ENCODE assay signal across 8 cellular contexts in genomic region chr7:73557108-73557396, GRCh38. TPM values are rescaled to one million over a fixed set of nuclear protein-coding genes. Genes with fewer than 3 reads are reported as not detected.
DNase-seq lines count a peak whose midpoint lies in the region; TF ChIP-seq lines count a peak whose summit lies in the region.

No MANE protein-coding gene starts in this region.

- peak overlapping the region; percentile 28 for H3K27ac ChIP-seq in H9 (ENCODE audit: insufficient read length, low read depth, low read length)
- peak overlapping the region; percentile 97 for H3K27ac ChIP-seq in RWPE1

- no peaks in the 10 kb centered on the region for H4K20me1 ChIP-seq in H9 (ENCODE audit: control insufficient read depth, insufficient read depth, insufficient read length)

- CTCF ChIA-PET in RWPE1 (lab: Yijun Ruan, JAX), result no interaction called here

- peak overlapping the region; percentile 81 for H3K4me3 ChIP-seq in fibroblast of villous mesenchyme (ENCODE audit: low read depth, low read length)

- H3K79me2 ChIP-seq in H9 (ENCODE audit: insufficient read depth, low read length), result peaks cover 5% of the 10 kb centered on the region; the same call in 1 of the 2 replicates

- H2BK12ac ChIP-seq in H9 (ENCODE audit: insufficient read length, low read depth, low read length), result no peak overlapping the region

- H3K36me3 Mint-ChIP-seq in H9 (ENCODE audit: insufficient read depth in 1 of 3, low read depth in 3 of 3), result peaks cover 2 to 17% (median 7%) of the 10 kb centered on the region in 3 experiments; a peak in 6 of 7 replicates
- H3K36me3 Mint-ChIP-seq in nephron progenitor cell (ENCODE audit: low read depth), result peaks cover 16% of the 10 kb centered on the region
- peaks cover 17% of the 10 kb centered on the region for H3K36me3 Mint-ChIP-seq in stimulated activated naive CD8-positive, alpha-beta T cell treated with anti-CD3 and anti-CD28 coated beads, Interleukin-15, Interleukin-2, amounts not matched to agents 100 ng/mL and 50 ng/mL, for 24 hours (ENCODE audit: low read depth)

- H3K23ac ChIP-seq in H9 (ENCODE audit: insufficient read length, low read depth, low read length), result no peak overlapping the region

- peaks cover 3 to 4% of the 10 kb centered on the region in 2 experiments; a peak in 3 of 5 replicates for H3K9me3 Mint-ChIP-seq in H9
- H3K9me3 Mint-ChIP-seq in nephron progenitor cell, result no peaks in the 10 kb centered on the region
- no peaks in the 10 kb centered on the region for H3K9me3 Mint-ChIP-seq in stimulated activated naive CD8-positive, alpha-beta T cell treated with anti-CD3 and anti-CD28 coated beads, Interleukin-15, Interleukin-2, amounts not matched to agents 100 ng/mL and 50 ng/mL, for 24 hours

- peak overlapping the region; percentile 78 for H2BK120ac ChIP-seq in H9 (ENCODE audit: low read depth, low read length, poor library complexity, severe bottlenecking)

- no peak overlapping the region for H2AK5ac ChIP-seq in H9 (ENCODE audit: insufficient read length, low read length)

- no peak overlapping the region; the same call in 1 of the 2 replicates for H3K4ac ChIP-seq in H9 (ENCODE audit: low read depth, low read length)

- H3K79me1 ChIP-seq in H9 (ENCODE audit: insufficient read depth, low read depth, low read length, poor library complexity, severe bottlenecking), result no peaks in the 10 kb centered on the region

- no CpG with 5 or more reads among the region's 36 CpGs for WGBS in H9 (ENCODE audit: extremely low coverage, insufficient read length, low lambda C conversion rate)

- H3K4me2 ChIP-seq in H9 (ENCODE audit: insufficient read depth, insufficient read length, low read length), result peak overlapping the region; percentile 78

- H3K4me3 Mint-ChIP-seq in H9, result peak overlapping the region; percentile 83 to 87
- H3K4me3 Mint-ChIP-seq in nephron progenitor cell, result peak overlapping the region; percentile 89
- H3K4me3 Mint-ChIP-seq in stimulated activated naive CD8-positive, alpha-beta T cell treated with anti-CD3 and anti-CD28 coated beads, Interleukin-15, Interleukin-2, amounts not matched to agents 100 ng/mL and 50 ng/mL, for 24 hours, result peak overlapping the region; percentile 95

- TF ChIP-seq CTCF in H9 (conservative IDR thresholded peaks at IDR 0.05) (no peak), RWPE1 (conservative IDR thresholded peaks at IDR 0.05; ENCODE audit: low read depth) (no peak), fibroblast of villous mesenchyme (IDR thresholded peaks at IDR 0.05; ENCODE audit: insufficient read depth, low read depth, low read length) (no peak), nephron progenitor cell (IDR thresholded peaks at IDR 0.05) (no peak)

- DNase-seq in EL (peak; percentile 94), H9 (peak; percentile 96), M059J (ENCODE audit: low read depth) (peak; percentile 93), RWPE1 (ENCODE audit: low spot score) (peak; percentile 97), activated gamma-delta T cell treated with Interleukin-2 at 50 U/mL for 16 hours (peak; percentile 88), fibroblast of villous mesenchyme (ENCODE audit: low read depth) (peak; percentile 93), nephron progenitor cell (peak; percentile 93)

- H3K56ac ChIP-seq in H9 (ENCODE audit: insufficient read length, low read depth, low read length), result no peak overlapping the region

- peaks cover 6% of the 10 kb centered on the region for H3K23me2 ChIP-seq in H9 (ENCODE audit: insufficient read length, low read depth, low read length, poor library complexity, severe bottlenecking)

- H4K5ac ChIP-seq in H9 (ENCODE audit: insufficient read length, low read depth, low read length), result no peak overlapping the region

- no peak overlapping the region for H2BK15ac ChIP-seq in H9 (ENCODE audit: low read depth, low read length)

- no peaks in the 10 kb centered on the region for H3K4me1 ChIP-seq in H9 (ENCODE audit: insufficient read depth, low read length)

- H3K9ac ChIP-seq in H9 (ENCODE audit: extremely low read depth, insufficient read length, low read length), result peak overlapping the region; percentile 78

- H2AFZ ChIP-seq in H9 (ENCODE audit: low read length), result no peak overlapping the region

- H3K9me3 ChIP-seq in H9 (ENCODE audit: control insufficient read depth, low read depth, low read length), result no peaks in the 10 kb centered on the region

- H3K27me3 Mint-ChIP-seq in H9 (ENCODE audit: low read depth) (peaks cover 28% of the 10 kb centered on the region), nephron progenitor cell (ENCODE audit: low read depth, poor library complexity) (peaks cover 24% of the 10 kb centered on the region)
- H3K27me3 Mint-ChIP-seq in stimulated activated naive CD8-positive, alpha-beta T cell treated with anti-CD3 and anti-CD28 coated beads, Interleukin-15, Interleukin-2, amounts not matched to agents 100 ng/mL and 50 ng/mL, for 24 hours, result no peaks in the 10 kb centered on the region

- no peak overlapping the region for H2BK5ac ChIP-seq in H9 (ENCODE audit: insufficient read length, low read length)

- H3T11ph ChIP-seq in H9 (ENCODE audit: low read length), result no peak overlapping the region

- H3K27me3 ChIP-seq in H9 (ENCODE audit: insufficient read depth, low read length), result 0 out of 2 replicates have a peak, but pooled peaks cover 3% of the 10 kb centered on the region

- peak overlapping the region; percentile 98; the same call in 1 of the 2 replicates for H3K14ac ChIP-seq in H9 (ENCODE audit: insufficient read depth, low read length)

- H3K27ac Mint-ChIP-seq in H9, result peak overlapping the region; percentile 94 to 98 (median 94); a peak in 5 of 7 replicates
- peak overlapping the region; percentile 98 for H3K27ac Mint-ChIP-seq in nephron progenitor cell
- H3K27ac Mint-ChIP-seq in stimulated activated naive CD8-positive, alpha-beta T cell treated with anti-CD3 and anti-CD28 coated beads, Interleukin-15, Interleukin-2, amounts not matched to agents 100 ng/mL and 50 ng/mL, for 24 hours, result peak overlapping the region; percentile 86

- no peak overlapping the region for H4K91ac ChIP-seq in H9 (ENCODE audit: insufficient read length, low read depth, low read length)

- POLR2A ChIA-PET in RWPE1 (lab: Yijun Ruan, JAX; ENCODE audit: low non-redundant PET), result interaction anchor here (0.7 to 1.3 kb wide), 2 partner anchors 10 to 22 kb away, joined by 3 to 5 read pairs; no protein-coding TSS in a partner anchor

- H4K8ac ChIP-seq in H9 (replicated peaks; ENCODE audit: insufficient read length, low read depth, low read length), result no peak overlapping the region

- H3K4me1 Mint-ChIP-seq in H9, result peaks cover 8 to 12% of the 10 kb centered on the region in 2 experiments
- H3K4me1 Mint-ChIP-seq in nephron progenitor cell, result peaks cover 26% of the 10 kb centered on the region
- peaks cover 46% of the 10 kb centered on the region for H3K4me1 Mint-ChIP-seq in stimulated activated naive CD8-positive, alpha-beta T cell treated with anti-CD3 and anti-CD28 coated beads, Interleukin-15, Interleukin-2, amounts not matched to agents 100 ng/mL and 50 ng/mL, for 24 hours (ENCODE audit: low read depth)

- H2BK20ac ChIP-seq in H9 (ENCODE audit: low read depth, low read length, poor library complexity, severe bottlenecking), result no peak overlapping the region

- H3K18ac ChIP-seq in H9 (ENCODE audit: insufficient read length, low read depth, low read length), result peak overlapping the region; percentile 99

RNA-seq across cellular contexts. Expression of gene BCL7B, which starts 0.4 kb away (rescaled TPM):
- total RNA-seq in H9 (2021) (46.4 and 48.9 TPM in 2 replicates), fibroblast of villous mesenchyme (27.2 and 30.3 TPM in 2 replicates)
- total RNA-seq in M059J (2014; rRNA removed; shearing (Covaris generic)), result 60.7 and 68.3 TPM in 2 replicates

RNA-seq across cellular contexts. Expression of gene TBL2, which starts 21.3 kb away (rescaled TPM):
- total RNA-seq in H9 (2021), result 24.9 and 26.7 TPM in 2 replicates
- total RNA-seq in M059J (2014; rRNA removed; shearing (Covaris generic)), result 59.8 and 81.0 TPM in 2 replicates
- 64.4 and 68.7 TPM in 2 replicates for total RNA-seq in fibroblast of villous mesenchyme

RNA-seq across cellular contexts. Expression of gene BAZ1B, which starts 35.0 kb away (rescaled TPM):
- 95.7 and 96.4 TPM in 2 replicates for total RNA-seq in H9 (2021)
- total RNA-seq in M059J (2014; rRNA removed; shearing (Covaris generic)), result 50.3 and 87.8 TPM in 2 replicates
- total RNA-seq in fibroblast of villous mesenchyme, result 57.0 and 64.3 TPM in 2 replicates

Comparison
In these comparisons a context has a peak if more than half of its experiments do, and no peak if none do; other contexts are left out.
1. Peak in every context shown above with its lines: DNase-seq, H3K4me3 ChIP-seq and H3K27ac ChIP-seq.